ENCODE assay signal across 8 cellular contexts in genomic region chr6:159790947-159791598, GRCh38. TPM values are rescaled to one million over a fixed set of nuclear protein-coding genes. Genes with fewer than 3 reads are reported as not detected.
A peak's percentile ranks its signal among the peaks of the same experiment; 100 is the strongest.
DNase-seq lines count a peak whose midpoint lies in the region; ATAC-seq, FAIRE-seq and TF ChIP-seq lines count a peak whose summit lies in the region.

No MANE protein-coding gene starts in this region.

- intact Hi-C loops in right cardiac atrium (cut with DNase I) = no loop called here

- FAIRE-seq in H54 (lab: Jason Lieb, UNC) = no peak

- H3K4me1 ChIP-seq in right cardiac atrium (ENCODE audit: control insufficient read depth, insufficient read depth, low read length) = peaks cover 8% of the 10 kb centered on the region

- H3K27me3 ChIP-seq in right cardiac atrium (ENCODE audit: control insufficient read depth, insufficient read depth) = no peaks in the 10 kb centered on the region

- peaks cover 44% of the 10 kb centered on the region for H3K4me1 Mint-ChIP-seq in HFFc6 (ENCODE audit: low read depth)
- H3K4me1 Mint-ChIP-seq in activated CD8-positive, alpha-beta T cell treated with anti-CD3 and anti-CD28 coated beads, Interleukin-2, amount 10 ng/mL, durations not matched to agents 7 days and 5 days (ENCODE audit: low read depth) = peaks cover 54% of the 10 kb centered on the region

- no peaks in the 10 kb centered on the region for H3K9me3 Mint-ChIP-seq in HFFc6
- H3K9me3 Mint-ChIP-seq in activated CD8-positive, alpha-beta T cell treated with anti-CD3 and anti-CD28 coated beads, Interleukin-2, amount 10 ng/mL, durations not matched to agents 7 days and 5 days (ENCODE audit: insufficient read depth) = no peaks in the 10 kb centered on the region

- peak overlapping the region; percentile 77 for H3K27ac ChIP-seq in right cardiac atrium (ENCODE audit: low read length)

- H3K4me3 Mint-ChIP-seq in HFFc6 = peak overlapping the region; percentile 93
- H3K4me3 Mint-ChIP-seq in activated CD8-positive, alpha-beta T cell treated with anti-CD3 and anti-CD28 coated beads, Interleukin-2, amount 10 ng/mL, durations not matched to agents 7 days and 5 days = peak overlapping the region; percentile 93

- H3K9me3 ChIP-seq in right cardiac atrium (ENCODE audit: control insufficient read depth, low read length) = no peaks in the 10 kb centered on the region

- peak overlapping the region; percentile 83 for H3K4me3 ChIP-seq in right cardiac atrium (ENCODE audit: low read length)

- 15% methylated on average over 19 of the region's 19 CpGs for WGBS in right cardiac atrium

- no peak for TF ChIP-seq POLR2A in H54 (IDR thresholded peaks at IDR 0.05; ENCODE audit: low read depth, low read length)

- peaks cover 45% of the 10 kb centered on the region for H3K36me3 Mint-ChIP-seq in HFFc6 (ENCODE audit: low read depth)
- H3K36me3 Mint-ChIP-seq in activated CD8-positive, alpha-beta T cell treated with anti-CD3 and anti-CD28 coated beads, Interleukin-2, amount 10 ng/mL, durations not matched to agents 7 days and 5 days (ENCODE audit: low read depth) = peaks cover 72% of the 10 kb centered on the region

- peaks cover 6% of the 10 kb centered on the region; the same call in 1 of the 2 replicates for H3K27me3 Mint-ChIP-seq in HFFc6 (ENCODE audit: insufficient read depth)
- H3K27me3 Mint-ChIP-seq in activated CD8-positive, alpha-beta T cell treated with anti-CD3 and anti-CD28 coated beads, Interleukin-2, amount 10 ng/mL, durations not matched to agents 7 days and 5 days (ENCODE audit: low read depth) = no peaks in the 10 kb centered on the region

- CTCF ChIA-PET in activated CD8-positive, alpha-beta T cell treated with anti-CD3 and anti-CD28 coated beads, Interleukin-2, amount 10 ng/mL, durations not matched to agents 7 days and 5 days (lab: Charles Lee) = interaction anchor here (0.6 to 2.9 kb wide), 14 partner anchors 9 to 151 kb away, joined by 3 to 21 read pairs (median 3); no protein-coding TSS in a partner anchor

- no peak for ATAC-seq in activated CD8-positive, alpha-beta T cell treated with anti-CD3 and anti-CD28 coated beads, Interleukin-2, amount 10 ng/mL, durations not matched to agents 7 days and 5 days
- ATAC-seq in right cardiac atrium (no peak), GM18520 (IDR thresholded peaks at IDR 0.05; ENCODE audit: unreplicated experiment) (no peak), HG03108 (IDR thresholded peaks at IDR 0.05; ENCODE audit: unreplicated experiment) (no peak)

- POLR2A ChIA-PET in activated CD8-positive, alpha-beta T cell treated with anti-CD3 and anti-CD28 coated beads, Interleukin-2, amount 10 ng/mL, durations not matched to agents 7 days and 5 days (lab: Charles Lee) = interaction anchor here (0.7 to 4.8 kb wide), 16 partner anchors 10 to 730 kb away, joined by 3 to 33 read pairs (median 6); partner anchors contain the start of genes ACAT2, IGF2R, SOD2 and WTAP

- no peak for TF ChIP-seq CTCF in HFFc6 (IDR thresholded peaks at IDR 0.05)

- peak overlapping the region; percentile 94 for H3K27ac Mint-ChIP-seq in HFFc6
- peak overlapping the region; percentile 96 for H3K27ac Mint-ChIP-seq in activated CD8-positive, alpha-beta T cell treated with anti-CD3 and anti-CD28 coated beads, Interleukin-2, amount 10 ng/mL, durations not matched to agents 7 days and 5 days

- peak; percentile 31 to 37 for DNase-seq in AML-193 (lab: John Stamatoyannopoulos, UW)
- DNase-seq in HFFc6 = no peak
- no peak for DNase-seq in activated CD8-positive, alpha-beta T cell treated with anti-CD3 and anti-CD28 coated beads, Interleukin-2, amount 10 ng/mL, durations not matched to agents 7 days and 5 days
- DNase-seq in right cardiac atrium = peak in 1 of 3 donors; percentile 58
- peak; percentile 0 for DNase-seq in stimulated activated CD8-positive, alpha-beta memory T cell treated with anti-CD3 and anti-CD28 coated beads, Interleukin-12 subunit alpha, Interleukin-12 subunit beta, amount 100 ng/mL, for 24 hours (ENCODE audit: extremely low read depth)
- DNase-seq in H54 (ENCODE audit: insufficient read length, low spot score) = no peak

RNA-seq across cellular contexts. Expression of gene MRPL18, which starts 0.8 kb away (rescaled TPM):
- 10 to 100 TPM; 74.1 to 93.6 (median 81.4) TPM for total RNA-seq in HFFc6 (2021; fragmentation: NEBNext Ultra II Directional; extraction: Animal tissue kit (Norgen Biotek cat#: 25700))
- total RNA-seq in activated CD8-positive, alpha-beta T cell treated with anti-CD3 and anti-CD28 coated beads, Interleukin-2, amount 10 ng/mL, durations not matched to agents 7 days and 5 days = 10 to 100 TPM; 85.4 to 91.3 TPM
- total RNA-seq in right cardiac atrium = 10 to 100 TPM; 56.7 to 67.7 (median 63.5) TPM
- polyA plus RNA-seq in right cardiac atrium = 107 TPM

RNA-seq across cellular contexts. Expression of gene TCP1, which starts 1.7 kb away (rescaled TPM):
- 100 to 1,000 TPM; 212 to 270 (median 225) TPM for total RNA-seq in HFFc6 (2021; fragmentation: NEBNext Ultra II Directional; extraction: Animal tissue kit (Norgen Biotek cat#: 25700))
- total RNA-seq in activated CD8-positive, alpha-beta T cell treated with anti-CD3 and anti-CD28 coated beads, Interleukin-2, amount 10 ng/mL, durations not matched to agents 7 days and 5 days = 100 to 1,000 TPM; 263 to 277 TPM
- total RNA-seq in right cardiac atrium = 100 to 1,000 TPM; 134 to 161 (median 145) TPM
- 123 TPM for polyA plus RNA-seq in right cardiac atrium

RNA-seq across cellular contexts. Expression of gene PNLDC1, which starts 9.0 kb away (rescaled TPM):
- not detected for total RNA-seq in HFFc6 (2021; fragmentation: NEBNext Ultra II Directional; extraction: Animal tissue kit (Norgen Biotek cat#: 25700))
- total RNA-seq in activated CD8-positive, alpha-beta T cell treated with anti-CD3 and anti-CD28 coated beads, Interleukin-2, amount 10 ng/mL, durations not matched to agents 7 days and 5 days = under 1 TPM; 0.57 to 0.79 TPM
- under 1 TPM in 2 of 4 donors, not detected in 2; 0.24 to 0.31 TPM for total RNA-seq in right cardiac atrium
- 0.43 TPM for polyA plus RNA-seq in right cardiac atrium

RNA-seq across cellular contexts. Expression of gene ACAT2, which starts 29.2 kb away (rescaled TPM):
- total RNA-seq in HFFc6 (2021; fragmentation: NEBNext Ultra II Directional; extraction: Animal tissue kit (Norgen Biotek cat#: 25700)) = 10 to 100 TPM; 25.6 to 39.9 (median 38.7) TPM
- 10 to 100 TPM; 84.4 to 89.2 TPM for total RNA-seq in activated CD8-positive, alpha-beta T cell treated with anti-CD3 and anti-CD28 coated beads, Interleukin-2, amount 10 ng/mL, durations not matched to agents 7 days and 5 days
- 1 to 10 TPM; 4.7 to 7.9 (median 5.1) TPM for total RNA-seq in right cardiac atrium
- polyA plus RNA-seq in right cardiac atrium = 6.0 TPM

Comparison
In these comparisons a context has a peak if more than half of its experiments do, and no peak if none do; other contexts are left out.
1. DNase-seq: peak in AML-193 (2 of 2) and stimulated activated CD8-positive, alpha-beta memory T cell treated with anti-CD3 and anti-CD28 coated beads, Interleukin-12 subunit alpha, Interleukin-12 subunit beta, amount 100 ng/mL, for 24 hours (single experiment); none in HFFc6 (single experiment), activated CD8-positive, alpha-beta T cell treated with anti-CD3 and anti-CD28 coated beads, Interleukin-2, amount 10 ng/mL, durations not matched to agents 7 days and 5 days (single experiment) and H54 (single experiment).